11 cellular contexts compared by ENCODE assay signal in the genomic region with DNA sequence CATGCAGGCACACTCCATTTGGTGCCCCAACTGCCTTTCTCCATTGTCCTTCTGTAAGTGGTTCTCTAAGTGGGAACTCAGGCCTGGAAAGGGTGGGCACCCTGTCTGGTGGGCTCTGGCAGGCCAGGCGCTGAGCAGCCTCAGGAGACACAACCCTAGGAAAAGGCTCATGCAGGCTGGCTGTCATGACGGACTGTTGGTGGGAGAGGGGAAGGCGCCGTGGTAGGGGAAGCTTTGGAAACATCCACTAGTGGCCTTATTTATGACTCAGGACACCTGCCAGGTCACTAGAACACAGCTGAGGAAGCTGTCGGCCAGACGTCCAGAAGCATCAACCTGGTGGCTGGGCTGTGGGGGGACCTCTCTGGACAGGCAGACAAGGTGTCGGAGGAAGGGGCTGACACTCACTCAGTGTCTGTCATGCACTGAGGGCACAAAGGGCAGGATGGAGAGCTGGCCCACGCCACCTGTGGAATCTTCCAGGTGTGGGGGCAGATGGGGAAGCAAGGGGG.
A peak's percentile ranks its signal among the peaks of the same experiment; 100 is the strongest.
DNase-seq lines count a peak whose midpoint lies in the region; ATAC-seq and TF ChIP-seq lines count a peak whose summit lies in the region.
"Had no signal": no experiment of that assay in that cellular context is flagged by ENCODE, and none has a peak within 500 bp of the region (broad histone marks: within the 10 kb centered on the region; RNA-seq: fewer than 3 reads in every experiment).

No MANE protein-coding gene starts in this region.

- H3K9me3 ChIP-seq in lung (ENCODE audit: control insufficient read depth in 2 of 2, insufficient read depth in 1 of 2, low read length in 1 of 2) (no peaks in the 10 kb centered on the region), tibial nerve (no peaks in the 10 kb centered on the region)
- H3K9me3 ChIP-seq: BLaER1 treated with 17β-estradiol and CSF1 and Interleukin-3, amounts not matched to agents 10 nM and 100 nM had no signal

- no peaks in the 10 kb centered on the region for H3K9me3 Mint-ChIP-seq in activated B cell treated with CpG ODN at 0.5 μM for 24 hours
- no peaks in the 10 kb centered on the region for H3K9me3 Mint-ChIP-seq in activated CD4-positive, alpha-beta memory T cell treated with anti-CD3 and anti-CD28 coated beads, Interleukin-2, amount 10 ng/mL, durations not matched to agents 7 days and 5 days
- H3K9me3 Mint-ChIP-seq: activated T-helper 2 cell treated with anti-CD3 and anti-CD28 coated beads, Interferon-gamma antibody, Interleukin-2, Interleukin-4, amounts not matched to agents 10 μg/mL and 5 μg/mL and 100 μg/mL, durations not matched to agents 14 hours and 24 hours and 36 hours had no signal

- H3K4me3 ChIP-seq in lung (no peak overlapping the region), tibial nerve (no peak overlapping the region)
- H3K4me3 ChIP-seq: BLaER1 treated with 17β-estradiol and CSF1 and Interleukin-3, amounts not matched to agents 10 nM and 100 nM had no signal

- POLR2A ChIA-PET in activated B cell treated with CpG ODN at 0.5 μM for 24 hours (lab: Charles Lee) = no interaction called here
- POLR2A ChIA-PET in activated CD4-positive, alpha-beta memory T cell treated with anti-CD3 and anti-CD28 coated beads, Interleukin-2, amount 10 ng/mL, durations not matched to agents 7 days and 5 days (lab: Charles Lee) = interaction anchor here (1.1 to 3.0 kb wide), 4 partner anchors 10 to 121 kb away, joined by 3 to 9 read pairs (median 4); no protein-coding TSS in a partner anchor

- no peaks in the 10 kb centered on the region for H3K27me3 ChIP-seq in lung (ENCODE audit: control insufficient read depth, insufficient read depth)
- no peaks in the 10 kb centered on the region for H3K27me3 ChIP-seq in tibial nerve
- H3K27me3 ChIP-seq: BLaER1 treated with 17β-estradiol and CSF1 and Interleukin-3, amounts not matched to agents 10 nM and 100 nM had no signal

- TF ChIP-seq EP300 in tibial nerve (IDR thresholded peaks at IDR 0.05) = no peak

- TF ChIP-seq CTCF in activated B cell treated with CpG ODN at 0.5 μM for 24 hours (IDR thresholded peaks at IDR 0.05) (no peak), lung (IDR thresholded peaks at IDR 0.05; ENCODE audit: control extremely low read depth, extremely low read depth) (no peak), tibial nerve (IDR thresholded peaks at IDR 0.05) (no peak)

- no peak overlapping the region for H3K27ac ChIP-seq in lung (ENCODE audit: low read depth in 1 of 2, low read length in 1 of 2)
- H3K27ac ChIP-seq in tibial nerve = peak overlapping the region in 3 of 4 donors; percentile 26 to 58 (median 33)

- no peak overlapping the region for H3K27ac Mint-ChIP-seq in activated B cell treated with CpG ODN at 0.5 μM for 24 hours
- no peak overlapping the region for H3K27ac Mint-ChIP-seq in activated CD4-positive, alpha-beta memory T cell treated with anti-CD3 and anti-CD28 coated beads, Interleukin-2, amount 10 ng/mL, durations not matched to agents 7 days and 5 days
- H3K27ac Mint-ChIP-seq: activated T-helper 2 cell treated with anti-CD3 and anti-CD28 coated beads, Interferon-gamma antibody, Interleukin-2, Interleukin-4, amounts not matched to agents 10 μg/mL and 5 μg/mL and 100 μg/mL, durations not matched to agents 14 hours and 24 hours and 36 hours had no signal

- TF ChIP-seq POLR2A in tibial nerve (IDR thresholded peaks at IDR 0.05) = no peak

- ATAC-seq in activated B cell treated with CpG ODN at 0.5 μM for 24 hours (ENCODE audit: low read depth) = peak; percentile 14
- no peak for ATAC-seq in lung (ENCODE audit: insufficient read depth, low FRiP score)

- WGBS in lung, 2 donors = 80 to 87% methylated on average over 8 of the region's 8 CpGs
- 85 to 89% methylated on average over 8 of the region's 8 CpGs for WGBS in tibial nerve, 2 donors

- DNase-seq in activated effector memory CD4-positive, alpha-beta T cell treated with anti-CD3 and anti-CD28 coated beads, Interleukin-2, amount 50 U/mL, for 16 hours = peak; percentile 62
- no peak for DNase-seq in activated effector memory CD4-positive, alpha-beta T cell treated with Interleukin-2 at 50 U/mL for 16 hours
- DNase-seq in activated B cell treated with CpG ODN at 0.5 μM for 24 hours = no peak
- peak; percentile 28 for DNase-seq in lung (ENCODE audit: low spot score)
- DNase-seq in tibial nerve (ENCODE audit: low spot score in 2 of 2) = peak in 1 of 2 donors; percentile 12
- no peak for DNase-seq in Ammon's horn (ENCODE audit: low spot score)
- no peak for DNase-seq in NCI-H748 treated with DMSO at 0.1 percent for 48 hours (lab: John Stamatoyannopoulos, UW)
- DNase-seq in activated CD4-positive, alpha-beta memory T cell treated with anti-CD3 and anti-CD28 coated beads, Interleukin-2, amount 10 ng/mL, durations not matched to agents 7 days and 5 days = no peak
- DNase-seq: mesendoderm had no signal

- intact Hi-C loops in activated B cell treated with CpG ODN at 0.5 μM for 24 hours (cut with micrococcal nuclease) = loop anchor here (2.0 kb wide), 1 partner anchor 14 kb away; no protein-coding TSS in a partner anchor

- H3K36me3 ChIP-seq in lung (ENCODE audit: control insufficient read depth in 2 of 2, insufficient read depth in 2 of 2, low read length in 2 of 2) = peaks cover 0 to 2% of the 10 kb centered on the region in 2 donors
- H3K36me3 ChIP-seq in tibial nerve = no peaks in the 10 kb centered on the region

- no peak overlapping the region for H3K4me3 Mint-ChIP-seq in activated B cell treated with CpG ODN at 0.5 μM for 24 hours
- H3K4me3 Mint-ChIP-seq in activated CD4-positive, alpha-beta memory T cell treated with anti-CD3 and anti-CD28 coated beads, Interleukin-2, amount 10 ng/mL, durations not matched to agents 7 days and 5 days = no peak overlapping the region

- H3K36me3 Mint-ChIP-seq in activated B cell treated with CpG ODN at 0.5 μM for 24 hours (ENCODE audit: low read depth) = no peaks in the 10 kb centered on the region
- H3K36me3 Mint-ChIP-seq in activated CD4-positive, alpha-beta memory T cell treated with anti-CD3 and anti-CD28 coated beads, Interleukin-2, amount 10 ng/mL, durations not matched to agents 7 days and 5 days (ENCODE audit: low read depth) = no peaks in the 10 kb centered on the region

- H3K4me1 Mint-ChIP-seq in activated B cell treated with CpG ODN at 0.5 μM for 24 hours = peaks cover 3% of the 10 kb centered on the region
- H3K4me1 Mint-ChIP-seq in activated CD4-positive, alpha-beta memory T cell treated with anti-CD3 and anti-CD28 coated beads, Interleukin-2, amount 10 ng/mL, durations not matched to agents 7 days and 5 days = peaks cover 3% of the 10 kb centered on the region

- no peaks in the 10 kb centered on the region for H3K27me3 Mint-ChIP-seq in activated B cell treated with CpG ODN at 0.5 μM for 24 hours
- H3K27me3 Mint-ChIP-seq in activated CD4-positive, alpha-beta memory T cell treated with anti-CD3 and anti-CD28 coated beads, Interleukin-2, amount 10 ng/mL, durations not matched to agents 7 days and 5 days = peaks cover 3% of the 10 kb centered on the region

- CTCF ChIA-PET in activated B cell treated with CpG ODN at 0.5 μM for 24 hours (lab: Charles Lee) = no interaction called here
- CTCF ChIA-PET in activated CD4-positive, alpha-beta memory T cell treated with anti-CD3 and anti-CD28 coated beads, Interleukin-2, amount 10 ng/mL, durations not matched to agents 7 days and 5 days (lab: Charles Lee) = no interaction called here

- peaks cover 0 to 4% of the 10 kb centered on the region in 2 donors for H3K4me1 ChIP-seq in lung (ENCODE audit: control insufficient read depth in 2 of 2, insufficient read depth in 2 of 2, low read length in 2 of 2)
- H3K4me1 ChIP-seq in tibial nerve = peaks cover 0 to 56% (median 22%) of the 10 kb centered on the region in 4 donors

Comparison
In these comparisons a context has a peak if more than half of its experiments do, and no peak if none do; other contexts are left out.
1. DNase-seq: peak in activated effector memory CD4-positive, alpha-beta T cell treated with anti-CD3 and anti-CD28 coated beads, Interleukin-2, amount 50 U/mL, for 16 hours (single experiment) and lung (single experiment); none in activated effector memory CD4-positive, alpha-beta T cell treated with Interleukin-2 at 50 U/mL for 16 hours (single experiment), activated B cell treated with CpG ODN at 0.5 μM for 24 hours (single experiment), Ammon's horn (single experiment), NCI-H748 treated with DMSO at 0.1 percent for 48 hours (single experiment) and activated CD4-positive, alpha-beta memory T cell treated with anti-CD3 and anti-CD28 coated beads, Interleukin-2, amount 10 ng/mL, durations not matched to agents 7 days and 5 days (single experiment).
2. H3K27ac ChIP-seq: peak in tibial nerve (3 of 4); none in lung (0 of 2).